ENCODE assay signal across 8 cellular contexts in genomic region chr17:79933863-79934652, GRCh38.
DNase-seq lines count a peak whose midpoint lies in the region; ATAC-seq and TF ChIP-seq lines count a peak whose summit lies in the region.

No MANE protein-coding gene starts in this region.

- H3K27me3 Mint-ChIP-seq in chondrocyte (ENCODE audit: low read depth) (peaks cover 3% of the 10 kb centered on the region), osteocyte (ENCODE audit: unreplicated experiment) (no peaks in the 10 kb centered on the region)

- no peak for ATAC-seq in HG03520 (IDR thresholded peaks at IDR 0.05; ENCODE audit: unreplicated experiment)

- DNase-seq in EL: peak; percentile 27
- DNase-seq in NB4 (ENCODE audit: low read depth): peak; percentile 88
- DNase-seq in chondrocyte (ENCODE audit: low spot score): no peak
- no peak for DNase-seq in osteocyte (ENCODE audit: extremely low spot score, unreplicated experiment)
- DNase-seq in OCI-M2 (lab: John Stamatoyannopoulos, UW; ENCODE audit: unreplicated experiment): no peak
- DNase-seq in NCI-H187 (lab: John Stamatoyannopoulos, UW): no peak
- DNase-seq in NCI-H82 treated with DMSO at 0.1 percent for 48 hours (lab: John Stamatoyannopoulos, UW; ENCODE audit: unreplicated experiment): no peak

- no peak for TF ChIP-seq CTCF in NB4 (IDR thresholded peaks at IDR 0.05; ENCODE audit: low read depth, low read length)
- no peak for TF ChIP-seq CTCF in chondrocyte (IDR thresholded peaks at IDR 0.05)
- no peak for TF ChIP-seq CTCF in osteocyte (IDR thresholded peaks at IDR 0.05)

- H3K36me3 Mint-ChIP-seq in chondrocyte (ENCODE audit: low read depth) (no peaks in the 10 kb centered on the region), osteocyte (ENCODE audit: unreplicated experiment) (peaks cover under 1% of the 10 kb centered on the region)

- no peak overlapping the region for H3K4me3 ChIP-seq in NB4 (ENCODE audit: low read depth, low read length)

- no peaks in the 10 kb centered on the region for H3K9me3 Mint-ChIP-seq in chondrocyte (ENCODE audit: low read depth)
- H3K9me3 Mint-ChIP-seq in osteocyte (ENCODE audit: unreplicated experiment): no peaks in the 10 kb centered on the region

- no peak for TF ChIP-seq POLR2A in NB4 (IDR thresholded peaks at IDR 0.05; ENCODE audit: extremely low read depth, insufficient read length)

- peak overlapping the region; percentile 59 for H3K27ac Mint-ChIP-seq in chondrocyte (ENCODE audit: unreplicated experiment)
- H3K27ac Mint-ChIP-seq in osteocyte (ENCODE audit: unreplicated experiment): peak overlapping the region; percentile 60

- no peak overlapping the region for H3K4me3 Mint-ChIP-seq in chondrocyte (ENCODE audit: unreplicated experiment)
- no peak overlapping the region for H3K4me3 Mint-ChIP-seq in osteocyte (ENCODE audit: unreplicated experiment)

- H3K4me1 Mint-ChIP-seq in chondrocyte (ENCODE audit: low read depth) (peaks cover 24% of the 10 kb centered on the region), osteocyte (ENCODE audit: unreplicated experiment) (peaks cover 35% of the 10 kb centered on the region)

Comparison
In these comparisons a context has a peak if more than half of its experiments do, and no peak if none do; other contexts are left out.
1. DNase-seq: peak in EL (single experiment) and NB4 (single experiment); none in chondrocyte (single experiment), osteocyte (single experiment), OCI-M2 (single experiment), NCI-H187 (0 of 2) and NCI-H82 treated with DMSO at 0.1 percent for 48 hours (single experiment).